18 cellular contexts compared by ENCODE assay signal in the genomic region with DNA sequence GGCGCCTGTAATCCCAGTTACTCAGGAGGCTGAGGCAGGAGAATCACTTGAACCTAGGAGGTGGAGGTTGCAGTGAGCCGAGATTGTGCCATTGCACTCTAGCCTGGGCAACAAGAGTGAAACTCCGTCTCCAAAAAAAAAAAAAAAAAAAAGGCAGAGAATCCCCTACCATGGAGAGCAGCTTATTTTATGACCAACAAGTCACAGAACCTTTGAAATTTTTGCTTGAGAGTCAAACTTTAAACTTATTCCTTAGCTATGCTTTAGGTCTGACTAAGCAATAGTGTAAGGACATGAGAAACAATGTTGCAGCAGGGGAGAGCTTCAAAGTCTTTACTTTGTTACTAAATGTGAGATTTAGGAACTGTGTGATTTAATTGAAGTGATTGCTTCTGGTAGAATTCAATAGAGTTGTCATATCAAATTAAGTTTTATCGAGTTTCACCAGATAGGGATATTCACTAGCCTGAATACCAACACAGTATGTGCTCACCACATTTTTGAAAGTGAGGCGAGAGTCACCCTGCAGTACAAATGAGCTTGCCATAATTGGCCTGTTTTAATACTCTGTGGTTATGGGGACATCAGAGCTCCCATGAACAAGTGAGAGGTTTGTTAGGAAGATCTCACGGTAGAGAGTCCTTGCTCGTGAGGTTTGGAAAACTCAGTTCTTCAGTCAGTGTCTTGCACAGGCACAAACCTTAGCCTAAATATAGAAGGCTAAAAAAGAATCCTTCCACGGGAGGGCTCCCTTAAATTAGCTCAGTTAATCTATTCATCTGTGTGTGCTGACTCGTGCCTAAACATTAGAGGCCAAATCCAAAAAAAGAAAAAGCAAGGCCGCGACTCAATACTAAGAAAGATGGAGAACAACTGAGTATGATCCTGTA.
DNase-seq lines count a peak whose midpoint lies in the region; ATAC-seq, FAIRE-seq and TF ChIP-seq lines count a peak whose summit lies in the region.
"Had no signal": no experiment of that assay in that cellular context is flagged by ENCODE, and none has a peak within 500 bp of the region (broad histone marks: within the 10 kb centered on the region; RNA-seq: fewer than 3 reads in every experiment).

No MANE protein-coding gene starts in this region.

- ATAC-seq in thoracic aorta (ENCODE audit: insufficient number of reproducible peaks, low FRiP score, low read depth) (no peak), HG02678 (IDR thresholded peaks at IDR 0.05; ENCODE audit: unreplicated experiment) (no peak), HG02571 (IDR thresholded peaks at IDR 0.05; ENCODE audit: unreplicated experiment) (no peak), HG02759 (IDR thresholded peaks at IDR 0.05; ENCODE audit: unreplicated experiment) (no peak)
- ATAC-seq: activated T-helper 17 cell treated with anti-CD3 and anti-CD28 coated beads, Interleukin-2, amount 50 U/mL, for 72 hours; left lung; natural killer cell; sciatic nerve had no signal

- H3K36me3 ChIP-seq in thoracic aorta: no peaks in the 10 kb centered on the region
- H3K36me3 ChIP-seq: adrenal gland, left lung had no signal

- TF ChIP-seq CTCF in thoracic aorta (IDR thresholded peaks at IDR 0.05): no peak

- peak overlapping the region; percentile 91 to 95 for H3K27ac ChIP-seq in thoracic aorta

- H3K4me3 ChIP-seq in thoracic aorta: peak overlapping the region; percentile 7
- H3K4me3 ChIP-seq: adrenal gland, left lung had no signal

- DNase-seq in HTR-8/SVneo (ENCODE audit: insufficient read length, low spot score) (no peak), cerebellar cortex (ENCODE audit: low spot score) (peak; percentile 53), myocyte (ENCODE audit: low read depth) (peak; percentile 62), thoracic aorta (ENCODE audit: low spot score) (no peak), putamen (ENCODE audit: low spot score) (no peak)
- DNase-seq: activated CD4-positive, alpha-beta memory T cell treated with anti-CD3 and anti-CD28 coated beads, Interleukin-2, amount 10 ng/mL, durations not matched to agents 7 days and 5 days; adrenal gland; dermis blood vessel endothelial cell; DMS53; KG1; left lung; natural killer cell; NCI-H1436 treated with DMSO at 0.1 percent for 48 hours had no signal

- peak; percentile 57 for FAIRE-seq in HTR-8/SVneo (lab: Jason Lieb, UNC)

- no peaks in the 10 kb centered on the region for H3K27me3 ChIP-seq in thoracic aorta (replicated peaks; ENCODE audit: insufficient read depth)
- H3K27me3 ChIP-seq: adrenal gland, left lung had no signal

- peaks cover 73 to 95% of the 10 kb centered on the region in 2 donors for H3K4me1 ChIP-seq in thoracic aorta (ENCODE audit: control insufficient read depth in 1 of 2, low read depth in 2 of 2)

- no peaks in the 10 kb centered on the region for H3K9me3 ChIP-seq in thoracic aorta
- H3K9me3 ChIP-seq: adrenal gland, left lung had no signal

Comparison
In these comparisons a context has a peak if more than half of its experiments do, and no peak if none do; other contexts are left out.
1. DNase-seq: peak in cerebellar cortex (single experiment) and myocyte (single experiment); none in HTR-8/SVneo (single experiment), thoracic aorta (single experiment) and putamen (single experiment).